In the genomic region with DNA sequence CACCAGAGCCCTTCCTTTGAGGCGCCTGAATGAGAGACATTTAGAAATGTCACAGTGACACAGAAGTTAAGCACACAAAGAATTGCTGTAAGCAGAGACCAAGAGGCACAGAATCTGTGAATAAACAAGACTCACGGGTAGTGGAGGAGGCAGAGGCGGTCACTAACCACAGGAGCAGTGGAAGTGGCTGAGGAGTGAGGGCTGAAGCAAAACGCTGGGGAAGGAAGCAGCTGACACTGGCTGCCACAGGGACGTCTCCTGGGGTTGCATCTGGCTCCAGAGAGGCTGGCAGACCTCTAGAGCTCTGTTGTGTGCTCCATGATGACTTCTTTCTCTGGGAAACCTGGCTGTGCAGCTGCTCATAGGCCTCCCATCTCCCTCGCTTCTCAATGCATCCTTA, we compare ENCODE assay signal across 11 cellular contexts.
A peak's percentile ranks its signal among the peaks of the same experiment; 100 is the strongest.
DNase-seq lines count a peak whose midpoint lies in the region; ATAC-seq lines count a peak whose summit lies in the region.
"Had no signal": no experiment of that assay in that cellular context is flagged by ENCODE, and none has a peak within 500 bp of the region (broad histone marks: within the 10 kb centered on the region; RNA-seq: fewer than 3 reads in every experiment).

No MANE protein-coding gene starts in this region.

- no peak overlapping the region for H3K27ac Mint-ChIP-seq in activated CD8-positive, alpha-beta T cell treated with anti-CD3 and anti-CD28 coated beads, Interleukin-2, amount 10 ng/mL, durations not matched to agents 7 days and 5 days
- H3K27ac Mint-ChIP-seq: natural killer cell treated with Interleukin-12 subunit alpha and Interleukin-12 subunit beta and Interleukin-15 and Interleukin-18, amount 100 ng/mL, for 72 hours had no signal

- H3K9me3 Mint-ChIP-seq in activated CD8-positive, alpha-beta T cell treated with anti-CD3 and anti-CD28 coated beads, Interleukin-2, amount 10 ng/mL, durations not matched to agents 7 days and 5 days (ENCODE audit: insufficient read depth): no peaks in the 10 kb centered on the region
- H3K9me3 Mint-ChIP-seq: natural killer cell treated with Interleukin-12 subunit alpha and Interleukin-12 subunit beta and Interleukin-15 and Interleukin-18, amount 100 ng/mL, for 72 hours had no signal

- peaks cover 12% of the 10 kb centered on the region for H3K27me3 Mint-ChIP-seq in activated CD8-positive, alpha-beta T cell treated with anti-CD3 and anti-CD28 coated beads, Interleukin-2, amount 10 ng/mL, durations not matched to agents 7 days and 5 days (ENCODE audit: low read depth)

- peak; percentile 64 for ATAC-seq in activated CD8-positive, alpha-beta T cell treated with anti-CD3 and anti-CD28 coated beads, Interleukin-2, amount 10 ng/mL, durations not matched to agents 7 days and 5 days
- no peak for ATAC-seq in GM21367 (IDR thresholded peaks at IDR 0.05; ENCODE audit: unreplicated experiment)
- ATAC-seq in HG03159 (IDR thresholded peaks at IDR 0.05; ENCODE audit: unreplicated experiment): no peak
- ATAC-seq: natural killer cell treated with Interleukin-12 subunit alpha and Interleukin-12 subunit beta and Interleukin-15 and Interleukin-18, amount 100 ng/mL, for 72 hours had no signal

- peaks cover 11% of the 10 kb centered on the region for H3K4me1 Mint-ChIP-seq in activated CD8-positive, alpha-beta T cell treated with anti-CD3 and anti-CD28 coated beads, Interleukin-2, amount 10 ng/mL, durations not matched to agents 7 days and 5 days (ENCODE audit: low read depth)

- in situ Hi-C loops in ACHN (cut with HindIII; ENCODE audit: low pct_ligation_motif_present, low pct_unique_long_range_greater_than_20kb, low sequenced_read_pairs): no loop called here

- POLR2A ChIA-PET in activated CD8-positive, alpha-beta T cell treated with anti-CD3 and anti-CD28 coated beads, Interleukin-2, amount 10 ng/mL, durations not matched to agents 7 days and 5 days (lab: Charles Lee): interaction anchor here (0.7 kb wide), 1 partner anchor 140 kb away, joined by 3 read pairs; no protein-coding TSS in a partner anchor

- DNase-seq in EH (ENCODE audit: low read depth) (peak; percentile 58), Kasumi-1 (lab: John Stamatoyannopoulos, UW) (peak; percentile 74 to 80), myocyte (ENCODE audit: low read depth) (peak; percentile 93), DMS79 treated with DMSO at 0.1 percent for 48 hours (lab: John Stamatoyannopoulos, UW) (no peak), ACHN (no peak)
- peak; percentile 48 for DNase-seq in activated CD8-positive, alpha-beta T cell treated with anti-CD3 and anti-CD28 coated beads, Interleukin-2, amount 10 ng/mL, durations not matched to agents 7 days and 5 days
- DNase-seq: KBM-7, Peyer's patch had no signal

- H3K36me3 Mint-ChIP-seq in activated CD8-positive, alpha-beta T cell treated with anti-CD3 and anti-CD28 coated beads, Interleukin-2, amount 10 ng/mL, durations not matched to agents 7 days and 5 days (ENCODE audit: low read depth): no peaks in the 10 kb centered on the region
- H3K36me3 Mint-ChIP-seq: natural killer cell treated with Interleukin-12 subunit alpha and Interleukin-12 subunit beta and Interleukin-15 and Interleukin-18, amount 100 ng/mL, for 72 hours had no signal

- no peak overlapping the region for H3K4me3 Mint-ChIP-seq in activated CD8-positive, alpha-beta T cell treated with anti-CD3 and anti-CD28 coated beads, Interleukin-2, amount 10 ng/mL, durations not matched to agents 7 days and 5 days
- H3K4me3 Mint-ChIP-seq: natural killer cell treated with Interleukin-12 subunit alpha and Interleukin-12 subunit beta and Interleukin-15 and Interleukin-18, amount 100 ng/mL, for 72 hours had no signal

- CTCF ChIA-PET in activated CD8-positive, alpha-beta T cell treated with anti-CD3 and anti-CD28 coated beads, Interleukin-2, amount 10 ng/mL, durations not matched to agents 7 days and 5 days (lab: Charles Lee): interaction anchor here (0.6 to 1.3 kb wide), 2 partner anchors 12 to 823 kb away, joined by 4 read pairs; no protein-coding TSS in a partner anchor

Comparison
In these comparisons a context has a peak if more than half of its experiments do, and no peak if none do; other contexts are left out.
1. DNase-seq: peak in EH (single experiment), Kasumi-1 (2 of 2), activated CD8-positive, alpha-beta T cell treated with anti-CD3 and anti-CD28 coated beads, Interleukin-2, amount 10 ng/mL, durations not matched to agents 7 days and 5 days (single experiment) and myocyte (single experiment); none in DMS79 treated with DMSO at 0.1 percent for 48 hours (single experiment) and ACHN (single experiment).